In the genomic region with DNA sequence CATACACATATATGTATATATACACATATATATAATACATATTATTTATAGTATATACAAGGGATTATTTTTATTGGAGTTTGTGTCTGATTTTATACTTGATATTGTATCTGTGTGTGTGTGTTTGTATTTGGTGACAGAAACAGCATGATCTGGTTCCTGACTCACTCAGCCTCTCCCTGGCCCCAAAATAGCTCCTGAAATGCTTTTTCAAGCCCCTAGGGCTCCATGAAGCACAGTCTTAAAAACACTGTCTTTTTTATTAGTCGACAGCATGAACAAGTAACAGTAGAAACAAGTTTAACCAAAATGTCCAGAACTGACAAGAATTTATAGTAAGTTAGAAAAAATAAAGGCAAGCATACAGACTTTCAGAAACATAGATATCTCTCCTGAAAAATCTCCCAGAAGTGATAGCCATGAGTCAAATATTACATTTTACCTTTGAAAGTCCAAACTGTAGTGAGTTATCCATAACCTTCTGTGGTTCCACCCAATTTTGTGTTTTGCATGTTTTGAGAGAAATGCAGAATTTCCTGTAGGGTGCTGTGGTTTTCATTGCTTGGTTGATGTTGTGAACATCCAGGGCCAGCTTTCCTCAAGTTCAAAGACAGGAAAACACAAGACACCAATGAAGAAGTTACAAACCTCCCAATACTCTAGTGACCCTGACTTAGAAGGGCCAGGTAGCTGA, we compare ENCODE assay signal across 15 cellular contexts.
DNase-seq lines count a peak whose midpoint lies in the region; ATAC-seq and TF ChIP-seq lines count a peak whose summit lies in the region.
"Had no signal": no experiment of that assay in that cellular context is flagged by ENCODE, and none has a peak within 500 bp of the region (broad histone marks: within the 10 kb centered on the region; RNA-seq: fewer than 3 reads in every experiment).

No MANE protein-coding gene starts in this region.

- peaks cover 3% of the 10 kb centered on the region for H3K9me3 Mint-ChIP-seq in activated T-helper 1 cell treated with anti-CD3 and anti-CD28 coated beads, Interleukin-12 subunit alpha, Interleukin-12 subunit beta, Interleukin-2, Interleukin-4 antibody, amounts not matched to agents 30 ng/mL and 10 ng/mL and 1 ng/mL, durations not matched to agents 14 hours and 24 hours and 36 hours

- ATAC-seq in HG03571 (IDR thresholded peaks at IDR 0.05; ENCODE audit: unreplicated experiment), result no peak
- ATAC-seq: HCT116, left ventricle myocardium superior, Right ventricle myocardium inferior had no signal

- no peak for TF ChIP-seq CTCF in fibroblast of pulmonary artery (IDR thresholded peaks at IDR 0.05; ENCODE audit: low read length, missing control alignments)

- H3K4me1 Mint-ChIP-seq in activated T-helper 1 cell treated with anti-CD3 and anti-CD28 coated beads, Interleukin-12 subunit alpha, Interleukin-12 subunit beta, Interleukin-2, Interleukin-4 antibody, amounts not matched to agents 30 ng/mL and 10 ng/mL and 1 ng/mL, durations not matched to agents 14 hours and 24 hours and 36 hours (ENCODE audit: low read depth), result peaks cover 73% of the 10 kb centered on the region

- peak overlapping the region; percentile 44 for H3K27ac Mint-ChIP-seq in activated T-helper 1 cell treated with anti-CD3 and anti-CD28 coated beads, Interleukin-12 subunit alpha, Interleukin-12 subunit beta, Interleukin-2, Interleukin-4 antibody, amounts not matched to agents 30 ng/mL and 10 ng/mL and 1 ng/mL, durations not matched to agents 14 hours and 24 hours and 36 hours

- H3K27me3 Mint-ChIP-seq in activated T-helper 1 cell treated with anti-CD3 and anti-CD28 coated beads, Interleukin-12 subunit alpha, Interleukin-12 subunit beta, Interleukin-2, Interleukin-4 antibody, amounts not matched to agents 30 ng/mL and 10 ng/mL and 1 ng/mL, durations not matched to agents 14 hours and 24 hours and 36 hours (ENCODE audit: insufficient read depth), result no peaks in the 10 kb centered on the region

- peak overlapping the region; percentile 60 for H3K4me3 Mint-ChIP-seq in activated T-helper 1 cell treated with anti-CD3 and anti-CD28 coated beads, Interleukin-12 subunit alpha, Interleukin-12 subunit beta, Interleukin-2, Interleukin-4 antibody, amounts not matched to agents 30 ng/mL and 10 ng/mL and 1 ng/mL, durations not matched to agents 14 hours and 24 hours and 36 hours

- H3K36me3 Mint-ChIP-seq in activated T-helper 1 cell treated with anti-CD3 and anti-CD28 coated beads, Interleukin-12 subunit alpha, Interleukin-12 subunit beta, Interleukin-2, Interleukin-4 antibody, amounts not matched to agents 30 ng/mL and 10 ng/mL and 1 ng/mL, durations not matched to agents 14 hours and 24 hours and 36 hours (ENCODE audit: low read depth), result peaks cover 2% of the 10 kb centered on the region

- no peak overlapping the region for H3K4me3 ChIP-seq in fibroblast of pulmonary artery (replicated peaks; ENCODE audit: low read depth, low read length)
- H3K4me3 ChIP-seq: hepatocyte, sigmoid colon had no signal

- intact Hi-C loops in activated T-helper 1 cell treated with anti-CD3 and anti-CD28 coated beads, Interleukin-12 subunit alpha, Interleukin-12 subunit beta, Interleukin-2, Interleukin-4 antibody, amounts not matched to agents 30 ng/mL and 10 ng/mL and 1 ng/mL, durations not matched to agents 14 hours and 24 hours and 36 hours (cut with micrococcal nuclease), result loop anchor here (1.0 to 5.0 kb wide), 4 partner anchors 33 to 253 kb away; a partner anchor contains a TSS

- DNase-seq in AG20443 (ENCODE audit: low spot score), result peak; percentile 53
- DNase-seq in ELR (ENCODE audit: low read depth), result peak; percentile 27
- no peak for DNase-seq in activated T-helper 1 cell treated with anti-CD3 and anti-CD28 coated beads, Interleukin-12 subunit alpha, Interleukin-12 subunit beta, Interleukin-2, Interleukin-4 antibody, amounts not matched to agents 30 ng/mL and 10 ng/mL and 1 ng/mL, durations not matched to agents 14 hours and 24 hours and 36 hours (ENCODE audit: low spot score)
- peak; percentile 23 for DNase-seq in fibroblast of pulmonary artery (ENCODE audit: low read depth)
- DNase-seq in activated CD4-positive, CD25-positive, alpha-beta regulatory T cell (lab: John Stamatoyannopoulos, UW), result no peak
- DNase-seq in NK-92 treated with Interleukin-12 subunit alpha and Interleukin-12 subunit beta, amount 100 ng/mL, for 24 hours (lab: John Stamatoyannopoulos, UW), result no peak
- DNase-seq in RKO (ENCODE audit: low spot score), result no peak
- DNase-seq: left ventricle myocardium superior, NCI-H2081, NCI-H69, sigmoid colon had no signal

Comparison
In these comparisons a context has a peak if more than half of its experiments do, and no peak if none do; other contexts are left out.
1. DNase-seq: peak in AG20443 (single experiment), ELR (single experiment) and fibroblast of pulmonary artery (single experiment); none in activated T-helper 1 cell treated with anti-CD3 and anti-CD28 coated beads, Interleukin-12 subunit alpha, Interleukin-12 subunit beta, Interleukin-2, Interleukin-4 antibody, amounts not matched to agents 30 ng/mL and 10 ng/mL and 1 ng/mL, durations not matched to agents 14 hours and 24 hours and 36 hours (single experiment), activated CD4-positive, CD25-positive, alpha-beta regulatory T cell (0 of 4), NK-92 treated with Interleukin-12 subunit alpha and Interleukin-12 subunit beta, amount 100 ng/mL, for 24 hours (single experiment) and RKO (single experiment).